29 cellular contexts compared by ENCODE assay signal in the genomic region with DNA sequence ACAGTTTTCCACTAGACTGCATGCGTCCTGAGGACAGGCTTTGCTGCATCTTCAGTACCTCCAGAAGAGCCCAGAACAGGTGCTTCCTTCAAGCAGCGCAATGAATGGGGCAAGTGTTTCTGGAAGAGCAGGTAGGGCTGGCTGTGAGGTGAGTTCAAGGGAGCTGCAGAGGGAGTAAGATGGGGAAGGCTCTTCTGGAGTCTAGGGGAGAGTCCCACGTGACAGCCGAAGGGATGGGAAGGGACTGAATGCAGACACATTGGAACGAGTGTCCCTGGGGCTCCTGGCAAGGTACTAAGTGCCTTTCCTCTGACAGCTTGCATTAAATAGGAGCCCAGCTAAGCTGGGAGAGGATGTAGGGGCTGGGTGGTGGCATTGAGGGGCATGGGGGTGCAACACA.
"Had no signal": no experiment of that assay in that cellular context is flagged by ENCODE, and none has a peak within 500 bp of the region (broad histone marks: within the 10 kb centered on the region; RNA-seq: fewer than 3 reads in every experiment).

No MANE protein-coding gene starts in this region.

- H3K27me3 ChIP-seq: neutrophil, ovary, right lobe of liver, sigmoid colon, stomach, thyroid gland, tibial nerve, upper lobe of left lung, vagina had no signal

- H3K36me3 Mint-ChIP-seq: natural killer cell treated with Interleukin-12 subunit alpha and Interleukin-12 subunit beta and Interleukin-15 and Interleukin-18, amount 100 ng/mL, for 72 hours; stimulated activated effector memory CD8-positive, alpha-beta T cell treated with anti-CD3 and anti-CD28 coated beads, Interleukin-12 subunit alpha, Interleukin-12 subunit beta, amount 100 ng/mL, for 72 hours; stimulated activated naive B cell treated with anti-CD40 and anti-IgM and Interleukin-4, amounts not matched to agents 10 μg/mL and 1 μg/mL and 100 μg/mL, for 72 hours had no signal

- H3K4me1 Mint-ChIP-seq: stimulated activated effector memory CD8-positive, alpha-beta T cell treated with anti-CD3 and anti-CD28 coated beads, Interleukin-12 subunit alpha, Interleukin-12 subunit beta, amount 100 ng/mL, for 72 hours; stimulated activated naive B cell treated with anti-CD40 and anti-IgM and Interleukin-4, amounts not matched to agents 10 μg/mL and 1 μg/mL and 100 μg/mL, for 72 hours had no signal

- H3K27me3 Mint-ChIP-seq: progenitor cell of endocrine pancreas; stimulated activated naive CD8-positive, alpha-beta T cell treated with anti-CD3 and anti-CD28 coated beads, Interleukin-15, Interleukin-2, amounts not matched to agents 100 ng/mL and 50 ng/mL, for 24 hours had no signal

- H3K27ac ChIP-seq: neutrophil, ovary, parathyroid adenoma, psoas muscle, right lobe of liver, sigmoid colon, stomach, thoracic aorta, thyroid gland, upper lobe of left lung, vagina had no signal

- H3K4me1 ChIP-seq: psoas muscle, thyroid gland had no signal

- H3K9me3 ChIP-seq: neutrophil, ovary, psoas muscle, right lobe of liver, stomach, thoracic aorta, thyroid gland, tibial nerve, upper lobe of left lung, vagina had no signal

- H3K4me3 Mint-ChIP-seq: natural killer cell treated with Interleukin-12 subunit alpha and Interleukin-12 subunit beta and Interleukin-15 and Interleukin-18, amount 100 ng/mL, for 72 hours; nephron progenitor cell; neural crest cell; stimulated activated effector memory CD8-positive, alpha-beta T cell treated with anti-CD3 and anti-CD28 coated beads, Interleukin-12 subunit alpha, Interleukin-12 subunit beta, amount 100 ng/mL, for 72 hours; stimulated activated naive B cell treated with anti-CD40 and anti-IgM and Interleukin-4, amounts not matched to agents 10 μg/mL and 1 μg/mL and 100 μg/mL, for 72 hours; stimulated activated naive CD8-positive, alpha-beta T cell treated with anti-CD3 and anti-CD28 coated beads, Interleukin-15, Interleukin-2, amounts not matched to agents 100 ng/mL and 50 ng/mL, for 24 hours had no signal

- H3K36me3 ChIP-seq: neutrophil, ovary, right lobe of liver, sigmoid colon, stomach, thoracic aorta, thyroid gland, tibial nerve, upper lobe of left lung, vagina had no signal

- DNase-seq: nephron progenitor cell; nucleus accumbens; ovary; posterior cingulate gyrus; psoas muscle; right cardiac atrium; right lobe of liver; sigmoid colon; small intestine; stimulated activated CD4-positive, alpha-beta T cell treated with anti-CD3 and anti-CD28 coated beads, Interleukin-15, amount 100 ng/mL, for 24 hours; stimulated activated CD4-positive, alpha-beta T cell treated with anti-CD3 and anti-CD28 coated beads, Interleukin-2, amount 100 ng/mL, for 24 hours; stimulated activated CD4-positive, alpha-beta T cell treated with anti-CD3 and anti-CD28 coated beads, Interleukin-2, amount 100 ng/mL, for 48 hours; stimulated activated CD4-positive, alpha-beta T cell treated with anti-CD3 and anti-CD28 coated beads, Interleukin-4, amount 100 ng/mL, for 24 hours; stimulated activated naive B cell treated with anti-CD40 and anti-IgM and Interleukin-4, amounts not matched to agents 10 μg/mL and 1 μg/mL and 100 μg/mL, for 72 hours; stimulated activated naive CD4-positive, alpha-beta T cell treated with Interleukin-2 at 50 U/mL for 16 hours; stomach; thyroid gland; trophoblast cell; upper lobe of left lung had no signal

- H3K9me3 Mint-ChIP-seq: natural killer cell treated with Interleukin-12 subunit alpha and Interleukin-12 subunit beta and Interleukin-15 and Interleukin-18, amount 100 ng/mL, for 72 hours; nephron progenitor cell; stimulated activated effector memory CD8-positive, alpha-beta T cell treated with anti-CD3 and anti-CD28 coated beads, Interleukin-12 subunit alpha, Interleukin-12 subunit beta, amount 100 ng/mL, for 72 hours; stimulated activated naive CD8-positive, alpha-beta T cell treated with anti-CD3 and anti-CD28 coated beads, Interleukin-15, Interleukin-2, amounts not matched to agents 100 ng/mL and 50 ng/mL, for 24 hours had no signal

- H3K4me3 ChIP-seq: ovary, psoas muscle, right lobe of liver, sigmoid colon, stomach, thoracic aorta, thyroid gland, tibial nerve, upper lobe of left lung, vagina had no signal

- H3K27ac Mint-ChIP-seq: natural killer cell treated with Interleukin-12 subunit alpha and Interleukin-12 subunit beta and Interleukin-15 and Interleukin-18, amount 100 ng/mL, for 72 hours; nephron progenitor cell; progenitor cell of endocrine pancreas; stimulated activated effector memory CD8-positive, alpha-beta T cell treated with anti-CD3 and anti-CD28 coated beads, Interleukin-12 subunit alpha, Interleukin-12 subunit beta, amount 100 ng/mL, for 72 hours; stimulated activated naive B cell treated with anti-CD40 and anti-IgM and Interleukin-4, amounts not matched to agents 10 μg/mL and 1 μg/mL and 100 μg/mL, for 72 hours; stimulated activated naive CD8-positive, alpha-beta T cell treated with anti-CD3 and anti-CD28 coated beads, Interleukin-15, Interleukin-2, amounts not matched to agents 100 ng/mL and 50 ng/mL, for 24 hours had no signal
